Comparison of ENCODE assay signal across 31 cellular contexts in the genomic region with DNA sequence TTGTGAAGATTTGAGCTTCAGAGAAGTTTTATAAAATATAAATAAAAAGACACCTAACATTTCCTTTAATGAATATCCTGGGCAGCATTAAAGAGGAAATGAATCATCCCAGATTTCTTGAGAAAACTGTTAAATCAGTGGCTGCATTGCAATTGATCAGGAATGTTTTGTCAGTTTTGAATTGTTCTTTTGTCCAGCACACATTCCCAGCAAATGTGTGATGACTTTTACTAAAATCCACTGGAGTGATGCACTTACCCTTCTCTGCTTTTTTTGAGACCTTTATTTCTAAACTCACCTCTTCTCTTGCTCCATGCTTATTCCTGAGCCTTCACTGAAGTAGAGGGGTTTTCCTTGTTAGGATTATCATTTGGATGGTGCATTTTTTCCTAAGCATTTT.
"Had no signal": no experiment of that assay in that cellular context is flagged by ENCODE, and none has a peak within 500 bp of the region (broad histone marks: within the 10 kb centered on the region; RNA-seq: fewer than 3 reads in every experiment).

No MANE protein-coding gene starts in this region.

- H3K27ac ChIP-seq: colonic mucosa, epithelial cell of prostate, esophagus muscularis mucosa, neutrophil, parathyroid adenoma, suprapubic skin, transverse colon, upper lobe of right lung, uterus had no signal

- H3K4me1 ChIP-seq: colonic mucosa, esophagus muscularis mucosa, parathyroid adenoma, suprapubic skin, transverse colon, upper lobe of right lung, uterus had no signal

- H3K27ac Mint-ChIP-seq: dendritic cell treated with granulocyte-macrophage colony-stimulating factor and Interleukin-4, amounts not matched to agents 40 ng/mL and 50 ng/mL, for 4 days; endodermal cell; immature natural killer cell; mesothelial cell of epicardium; naive B cell; natural killer cell treated with Interleukin-12 subunit alpha and Interleukin-12 subunit beta and Interleukin-15 and Interleukin-18, amount 100 ng/mL, for 72 hours; progenitor cell of endocrine pancreas; stimulated activated naive CD8-positive, alpha-beta T cell treated with anti-CD3 and anti-CD28 coated beads, Interleukin-15, amount 100 ng/mL, for 72 hours had no signal

- H3K4me3 ChIP-seq: colonic mucosa, esophagus muscularis mucosa, lung, mucosa of descending colon, smooth muscle cell, suprapubic skin, transverse colon, upper lobe of right lung, uterus had no signal

- H3K79me2 ChIP-seq: parathyroid adenoma had no signal

- H3K36me3 Mint-ChIP-seq: immature natural killer cell, mesothelial cell of epicardium, naive B cell had no signal

- H3K27me3 Mint-ChIP-seq: dendritic cell treated with granulocyte-macrophage colony-stimulating factor and Interleukin-4, amounts not matched to agents 40 ng/mL and 50 ng/mL, for 4 days; naive B cell; natural killer cell treated with Interleukin-12 subunit alpha and Interleukin-12 subunit beta and Interleukin-15 and Interleukin-18, amount 100 ng/mL, for 72 hours; progenitor cell of endocrine pancreas; stimulated activated naive CD8-positive, alpha-beta T cell treated with anti-CD3 and anti-CD28 coated beads, Interleukin-15, amount 100 ng/mL, for 72 hours had no signal

- H3K9ac ChIP-seq: parathyroid adenoma had no signal

- H3K4me1 Mint-ChIP-seq: endodermal cell; immature natural killer cell; mesothelial cell of epicardium; naive B cell; neural crest cell; stimulated activated naive CD8-positive, alpha-beta T cell treated with anti-CD3 and anti-CD28 coated beads, Interleukin-15, amount 100 ng/mL, for 72 hours had no signal

- H3K4me3 Mint-ChIP-seq: dendritic cell treated with granulocyte-macrophage colony-stimulating factor and Interleukin-4, amounts not matched to agents 40 ng/mL and 50 ng/mL, for 4 days; endodermal cell; immature natural killer cell; mesothelial cell of epicardium; naive B cell; natural killer cell treated with Interleukin-12 subunit alpha and Interleukin-12 subunit beta and Interleukin-15 and Interleukin-18, amount 100 ng/mL, for 72 hours; neural crest cell; stimulated activated naive CD8-positive, alpha-beta T cell treated with anti-CD3 and anti-CD28 coated beads, Interleukin-15, amount 100 ng/mL, for 72 hours had no signal

- H3K36me3 ChIP-seq: colonic mucosa, esophagus muscularis mucosa, neutrophil, suprapubic skin, transverse colon, upper lobe of right lung, uterus had no signal

- ATAC-seq: left lobe of liver; mucosa of descending colon; natural killer cell treated with Interleukin-12 subunit alpha and Interleukin-12 subunit beta and Interleukin-15 and Interleukin-18, amount 100 ng/mL, for 72 hours; sciatic nerve; stimulated activated naive CD8-positive, alpha-beta T cell treated with anti-CD3 and anti-CD28 coated beads, Interleukin-15, amount 100 ng/mL, for 72 hours; upper lobe of right lung had no signal

- H3K4me2 ChIP-seq: smooth muscle cell had no signal

- H3K27me3 ChIP-seq: colonic mucosa, esophagus muscularis mucosa, neutrophil, suprapubic skin, transverse colon, upper lobe of right lung, uterus had no signal

- DNase-seq: colonic mucosa; effector CD8-positive, alpha-beta T cell; endodermal cell; hypothalamus; immature natural killer cell; mesenchymal stem cell; mucosa of descending colon; naive B cell; stimulated activated CD4-positive, alpha-beta T cell treated with anti-CD3 and anti-CD28 coated beads, Interleukin-12 subunit alpha, Interleukin-12 subunit beta, amount 100 ng/mL, for 4 hours; stimulated activated CD4-positive, alpha-beta T cell treated with anti-CD3 and anti-CD28 coated beads, Interleukin-1b, Interleukin-23, amount 100 ng/mL, for 48 hours; stimulated activated CD4-positive, alpha-beta T cell treated with anti-CD3 and anti-CD28 coated beads, Interleukin-4, amount 100 ng/mL, for 1 hour; stimulated activated CD8-positive, alpha-beta memory T cell treated with anti-CD3 and anti-CD28 coated beads, Interleukin-4, amount 100 ng/mL, for 48 hours; stimulated activated naive CD4-positive, alpha-beta T cell; stimulated activated naive CD8-positive, alpha-beta T cell treated with anti-CD3 and anti-CD28 coated beads, Interleukin-15, amount 100 ng/mL, for 72 hours; transverse colon; upper lobe of right lung; uterus had no signal

- H3K9me3 Mint-ChIP-seq: endodermal cell, mesothelial cell of epicardium, neural crest cell had no signal

- H3K9me3 ChIP-seq: colonic mucosa, esophagus muscularis mucosa, neutrophil, suprapubic skin, upper lobe of right lung, uterus had no signal

- H2AFZ ChIP-seq: parathyroid adenoma had no signal
